ENCODE assay signal across 13 cellular contexts in genomic region chr7:120033114-120033513, GRCh38.
DNase-seq lines count a peak whose midpoint lies in the region; TF ChIP-seq lines count a peak whose summit lies in the region.
"Had no signal": no experiment of that assay in that cellular context is flagged by ENCODE, and none has a peak within 500 bp of the region (broad histone marks: within the 10 kb centered on the region; RNA-seq: fewer than 3 reads in every experiment).

No MANE protein-coding gene starts in this region.

- peaks cover 1 to 5% (median 3%) of the 10 kb centered on the region in 3 experiments; a peak in 5 of 7 replicates for H3K36me3 Mint-ChIP-seq in H9 (ENCODE audit: insufficient read depth in 1 of 3, low read depth in 3 of 3)
- no peaks in the 10 kb centered on the region for H3K36me3 Mint-ChIP-seq in chondrocyte (ENCODE audit: low read depth)
- H3K36me3 Mint-ChIP-seq: activated naive CD8-positive, alpha-beta T cell treated with anti-CD3 and anti-CD28 coated beads, Interleukin-2, amount 10 ng/mL, durations not matched to agents 7 days and 5 days had no signal

- TF ChIP-seq CTCF in A673 (conservative IDR thresholded peaks at IDR 0.05; ENCODE audit: low read depth, low read length) (no peak), H9 (conservative IDR thresholded peaks at IDR 0.05) (no peak), chondrocyte (IDR thresholded peaks at IDR 0.05) (no peak)

- WGBS in H9 (ENCODE audit: extremely low coverage, insufficient read length, low lambda C conversion rate): no CpG with 5 or more reads among the region's 2 CpGs

- no peaks in the 10 kb centered on the region for H4K20me1 ChIP-seq in H9 (ENCODE audit: control insufficient read depth, insufficient read depth, insufficient read length)

- no peaks in the 10 kb centered on the region for H3K36me3 ChIP-seq in A673 (ENCODE audit: insufficient read depth, low read length, poor library complexity, severe bottlenecking)
- H3K36me3 ChIP-seq: tibial artery had no signal

- H3K27me3 ChIP-seq in A673 (replicated peaks; ENCODE audit: insufficient read depth, low read depth, low read length, poor library complexity) (no peaks in the 10 kb centered on the region), H9 (ENCODE audit: insufficient read depth, low read length) (no peaks in the 10 kb centered on the region)
- H3K27me3 ChIP-seq: tibial artery had no signal

- no peak overlapping the region for H3K23ac ChIP-seq in H9 (ENCODE audit: insufficient read length, low read depth, low read length)

- intact Hi-C loops in A673 (cut with micrococcal nuclease; ENCODE audit: unreplicated experiment): no loop called here

- H3K56ac ChIP-seq in H9 (ENCODE audit: insufficient read length, low read depth, low read length): no peak overlapping the region

- H2BK12ac ChIP-seq in H9 (ENCODE audit: insufficient read length, low read depth, low read length): no peak overlapping the region

- POLR2A ChIA-PET in A673 (lab: Charles Lee; ENCODE audit: low non-redundant PET): no interaction called here

- H3K9me3 ChIP-seq in A673 (ENCODE audit: low read depth, low read length, poor library complexity, severe bottlenecking): no peaks in the 10 kb centered on the region
- no peaks in the 10 kb centered on the region for H3K9me3 ChIP-seq in H9 (ENCODE audit: control insufficient read depth, low read depth, low read length)
- H3K9me3 ChIP-seq: tibial artery had no signal

- H3K4me1 Mint-ChIP-seq in H9: peaks cover 19 to 21% of the 10 kb centered on the region in 2 experiments
- H3K4me1 Mint-ChIP-seq in chondrocyte (ENCODE audit: low read depth): no peaks in the 10 kb centered on the region
- H3K4me1 Mint-ChIP-seq: activated naive CD8-positive, alpha-beta T cell treated with anti-CD3 and anti-CD28 coated beads, Interleukin-2, amount 10 ng/mL, durations not matched to agents 7 days and 5 days had no signal

- no peak overlapping the region for H4K5ac ChIP-seq in H9 (ENCODE audit: insufficient read length, low read depth, low read length)

- H2BK20ac ChIP-seq in H9 (ENCODE audit: low read depth, low read length, poor library complexity, severe bottlenecking): no peak overlapping the region

- no peak overlapping the region for H3K4ac ChIP-seq in H9 (ENCODE audit: low read depth, low read length)

- no peaks in the 10 kb centered on the region for H3K79me2 ChIP-seq in H9 (ENCODE audit: insufficient read depth, low read length)
- H3K79me2 ChIP-seq: parathyroid adenoma had no signal

- no peak overlapping the region for H3K4me3 ChIP-seq in A673 (ENCODE audit: low read depth, low read length, poor library complexity, severe bottlenecking)
- H3K4me3 ChIP-seq: coronary artery, tibial artery had no signal

- no peaks in the 10 kb centered on the region for H3K79me1 ChIP-seq in H9 (ENCODE audit: insufficient read depth, low read depth, low read length, poor library complexity, severe bottlenecking)

- DNase-seq in A673 (ENCODE audit: low spot score) (peak; percentile 1), H9 (peak; percentile 33), RPMI7951 (ENCODE audit: low read depth) (peak; percentile 98), fibroblast of peridontal ligament (ENCODE audit: extremely low read depth) (peak; percentile 21), chondrocyte (ENCODE audit: low spot score) (no peak), NCI-H2081 (lab: John Stamatoyannopoulos, UW) (no peak), NCI-H146 (lab: John Stamatoyannopoulos, UW) (no peak)
- DNase-seq in activated effector memory CD4-positive, alpha-beta T cell treated with Interleukin-2 at 50 U/mL for 16 hours: no peak
- DNase-seq: activated naive CD8-positive, alpha-beta T cell treated with anti-CD3 and anti-CD28 coated beads, Interleukin-2, amount 10 ng/mL, durations not matched to agents 7 days and 5 days; COR-L47; tibial artery had no signal

- H2AFZ ChIP-seq in H9 (ENCODE audit: low read length): no peak overlapping the region
- H2AFZ ChIP-seq: parathyroid adenoma had no signal

- H3K18ac ChIP-seq in H9 (ENCODE audit: insufficient read length, low read depth, low read length): no peak overlapping the region

- CTCF ChIA-PET in A673 (lab: Charles Lee): no interaction called here

- H4K91ac ChIP-seq in H9 (ENCODE audit: insufficient read length, low read depth, low read length): no peak overlapping the region

- H3K27ac ChIP-seq in A673 (ENCODE audit: low read depth, low read length, poor library complexity, severe bottlenecking): no peak overlapping the region
- no peak overlapping the region for H3K27ac ChIP-seq in H9 (ENCODE audit: insufficient read length, low read depth, low read length)
- H3K27ac ChIP-seq: coronary artery, parathyroid adenoma, tibial artery had no signal

- no peak overlapping the region for H3T11ph ChIP-seq in H9 (ENCODE audit: low read length)

- no peak overlapping the region for H2AK5ac ChIP-seq in H9 (ENCODE audit: insufficient read length, low read length)

- no peaks in the 10 kb centered on the region for H3K23me2 ChIP-seq in H9 (ENCODE audit: insufficient read length, low read depth, low read length, poor library complexity, severe bottlenecking)

- H3K27me3 Mint-ChIP-seq in H9 (ENCODE audit: low read depth): no peaks in the 10 kb centered on the region
- no peaks in the 10 kb centered on the region for H3K27me3 Mint-ChIP-seq in chondrocyte (ENCODE audit: low read depth)
- H3K27me3 Mint-ChIP-seq: activated naive CD8-positive, alpha-beta T cell treated with anti-CD3 and anti-CD28 coated beads, Interleukin-2, amount 10 ng/mL, durations not matched to agents 7 days and 5 days had no signal

- BruUV-seq in A673 (replicated peaks; lab: Mats Ljungman, UMichigan): no TSS peak

- H3K14ac ChIP-seq in H9 (ENCODE audit: insufficient read depth, low read length): no peak overlapping the region

- H2BK120ac ChIP-seq in H9 (ENCODE audit: low read depth, low read length, poor library complexity, severe bottlenecking): no peak overlapping the region

- H2BK15ac ChIP-seq in H9 (ENCODE audit: low read depth, low read length): no peak overlapping the region

- no peak overlapping the region for H3K9ac ChIP-seq in H9 (ENCODE audit: extremely low read depth, insufficient read length, low read length)
- H3K9ac ChIP-seq: parathyroid adenoma had no signal

- no peak overlapping the region for H3K4me2 ChIP-seq in H9 (ENCODE audit: insufficient read depth, insufficient read length, low read length)

- H2BK5ac ChIP-seq in H9 (ENCODE audit: insufficient read length, low read length): no peak overlapping the region

- H3K9me3 Mint-ChIP-seq in H9 (peaks cover 2 to 4% of the 10 kb centered on the region in 2 experiments; a peak in 1 of 5 replicates), chondrocyte (ENCODE audit: low read depth) (peaks cover 6% of the 10 kb centered on the region)

- H3K4me1 ChIP-seq in A673 (ENCODE audit: insufficient read depth, low read length, poor library complexity, severe bottlenecking) (no peaks in the 10 kb centered on the region), H9 (ENCODE audit: insufficient read depth, low read length) (no peaks in the 10 kb centered on the region)
- H3K4me1 ChIP-seq: parathyroid adenoma, tibial artery had no signal

- no peak overlapping the region for H4K8ac ChIP-seq in H9 (replicated peaks; ENCODE audit: insufficient read length, low read depth, low read length)

- peak overlapping the region in 1 of 3 experiments; percentile 83; a peak in 3 of 7 replicates for H3K27ac Mint-ChIP-seq in H9
- H3K27ac Mint-ChIP-seq in chondrocyte (ENCODE audit: unreplicated experiment): no peak overlapping the region
- H3K27ac Mint-ChIP-seq: activated naive CD8-positive, alpha-beta T cell treated with anti-CD3 and anti-CD28 coated beads, Interleukin-2, amount 10 ng/mL, durations not matched to agents 7 days and 5 days had no signal

- H3K4me3 Mint-ChIP-seq in H9 (no peak overlapping the region), chondrocyte (ENCODE audit: unreplicated experiment) (no peak overlapping the region)
- H3K4me3 Mint-ChIP-seq: activated naive CD8-positive, alpha-beta T cell treated with anti-CD3 and anti-CD28 coated beads, Interleukin-2, amount 10 ng/mL, durations not matched to agents 7 days and 5 days had no signal

Comparison
In these comparisons a context has a peak if more than half of its experiments do, and no peak if none do; other contexts are left out.
1. DNase-seq: peak in A673 (single experiment), H9 (single experiment), RPMI7951 (single experiment) and fibroblast of peridontal ligament (single experiment); none in chondrocyte (single experiment), NCI-H2081 (0 of 2), NCI-H146 (single experiment) and activated effector memory CD4-positive, alpha-beta T cell treated with Interleukin-2 at 50 U/mL for 16 hours (single experiment).